In the genomic region with DNA sequence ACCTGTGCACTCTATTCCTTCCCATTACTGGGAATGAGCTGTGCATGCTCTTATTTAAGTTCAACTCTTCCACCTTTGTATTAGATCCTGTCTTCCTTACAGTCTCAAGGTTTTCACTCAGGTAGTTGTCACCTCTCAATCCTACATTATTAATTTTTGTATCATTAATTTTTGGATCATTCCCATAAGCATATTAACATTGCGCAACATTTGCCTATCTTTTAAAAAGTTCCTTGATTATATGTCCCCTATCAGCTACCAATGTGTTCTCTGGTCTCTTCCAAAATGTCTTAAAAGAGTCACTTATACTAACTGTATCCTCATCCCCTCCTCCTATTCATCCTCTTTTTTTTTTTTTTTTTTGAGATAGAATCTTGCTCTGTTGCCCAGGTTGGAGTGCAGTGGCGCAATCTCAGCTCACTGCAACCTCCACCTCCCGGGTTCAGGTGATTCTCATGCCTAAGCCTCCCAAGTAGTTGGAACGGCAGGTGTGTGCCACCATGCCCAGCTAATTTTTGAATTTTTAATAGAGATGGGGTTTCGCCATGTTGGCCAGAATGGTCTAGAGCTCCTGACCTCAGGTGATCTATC, we compare ENCODE assay signal across 17 cellular contexts. TPM values are rescaled to one million over a fixed set of nuclear protein-coding genes. Genes with fewer than 3 reads are reported as not detected.
DNase-seq lines count a peak whose midpoint lies in the region; ATAC-seq and TF ChIP-seq lines count a peak whose summit lies in the region.
"Had no signal": no experiment of that assay in that cellular context is flagged by ENCODE, and none has a peak within 500 bp of the region (broad histone marks: within the 10 kb centered on the region; RNA-seq: fewer than 3 reads in every experiment).

No MANE protein-coding gene starts in this region.

- H3K4me3 ChIP-seq in lower lobe of right lung (no peak overlapping the region), heart right ventricle (no peak overlapping the region)
- H3K4me3 ChIP-seq: GM23248, HAP-1, SJSA1 had no signal

- CTCF ChIA-PET in activated naive CD4-positive, alpha-beta T cell treated with anti-CD3 and anti-CD28 coated beads, Interleukin-2, amount 10 ng/mL, durations not matched to agents 7 days and 5 days (lab: Charles Lee): no interaction called here

- H3K27me3 Mint-ChIP-seq in activated naive CD4-positive, alpha-beta T cell treated with anti-CD3 and anti-CD28 coated beads, Interleukin-2, amount 10 ng/mL, durations not matched to agents 7 days and 5 days: peaks cover 6% of the 10 kb centered on the region

- no peak for ATAC-seq in lower lobe of right lung
- ATAC-seq in heart right ventricle: no peak

- H3K4me1 Mint-ChIP-seq in activated naive CD4-positive, alpha-beta T cell treated with anti-CD3 and anti-CD28 coated beads, Interleukin-2, amount 10 ng/mL, durations not matched to agents 7 days and 5 days: peaks cover 36% of the 10 kb centered on the region

- TF ChIP-seq CTCF in lower lobe of right lung (IDR thresholded peaks at IDR 0.05): no peak
- TF ChIP-seq CTCF in heart right ventricle (IDR thresholded peaks at IDR 0.05): no peak

- H3K9me3 ChIP-seq in KOPT-K1 (ENCODE audit: insufficient read depth, low read length, poor library complexity, severe bottlenecking) (peaks cover 25% of the 10 kb centered on the region), lower lobe of right lung (no peaks in the 10 kb centered on the region), heart right ventricle (no peaks in the 10 kb centered on the region)
- H3K9me3 ChIP-seq: HAP-1, SJSA1 had no signal

- no peaks in the 10 kb centered on the region for H3K27me3 ChIP-seq in lower lobe of right lung (ENCODE audit: low read depth)
- H3K27me3 ChIP-seq in heart right ventricle: no peaks in the 10 kb centered on the region
- H3K27me3 ChIP-seq: SJSA1 had no signal

- H3K36me3 ChIP-seq in KOPT-K1 (ENCODE audit: insufficient read depth, low read length) (no peaks in the 10 kb centered on the region), lower lobe of right lung (no peaks in the 10 kb centered on the region), heart right ventricle (no peaks in the 10 kb centered on the region)
- H3K36me3 ChIP-seq: HAP-1 had no signal

- intact Hi-C loops in lower lobe of right lung (cut with DNase I): no loop called here
- intact Hi-C loops in heart right ventricle (cut with DNase I): loop anchor here in 6 of 10 donors (5.0 kb wide), 5 partner anchors 32 to 123 kb away; a partner anchor contains a TSS

- H3K4me1 ChIP-seq in lower lobe of right lung (peaks cover 21% of the 10 kb centered on the region), heart right ventricle (peaks cover 3 to 41% (median 20%) of the 10 kb centered on the region in 9 donors)

- DNase-seq in activated naive CD4-positive, alpha-beta T cell treated with anti-CD3 and anti-CD28 coated beads, Interleukin-2, amount 10 ng/mL, durations not matched to agents 7 days and 5 days: no peak
- no peak for DNase-seq in activated naive CD4-positive, alpha-beta T cell treated with Interleukin-2 at 50 U/mL for 16 hours
- DNase-seq in lower lobe of right lung (no peak), heart right ventricle (no peak), globus pallidus (ENCODE audit: low spot score) (no peak), putamen (ENCODE audit: low spot score) (no peak)
- DNase-seq in activated CD8-positive, alpha-beta memory T cell treated with anti-CD3 and anti-CD28 coated beads, Interleukin-2, amount 50 U/mL, for 4 hours: no peak
- DNase-seq: CD4-positive, CD25-positive, alpha-beta regulatory T cell; DND-41; GM23248; NCI-H1694 treated with DMSO at 0.1 percent for 48 hours; NCI-H2081 treated with DMSO at 0.1 percent for 48 hours; NCI-H2171 treated with DMSO at 0.1 percent for 48 hours; NCI-H526 had no signal

- H3K27ac ChIP-seq in KOPT-K1 (ENCODE audit: low read depth, low read length, poor library complexity, severe bottlenecking) (peak overlapping the region; percentile 100), lower lobe of right lung (peak overlapping the region; percentile 98), heart right ventricle (peak overlapping the region in 1 of 10 donors; percentile 99)
- H3K27ac ChIP-seq: GM23248, SJSA1 had no signal

- peaks cover 30% of the 10 kb centered on the region for H3K36me3 Mint-ChIP-seq in activated naive CD4-positive, alpha-beta T cell treated with anti-CD3 and anti-CD28 coated beads, Interleukin-2, amount 10 ng/mL, durations not matched to agents 7 days and 5 days
- H3K36me3 Mint-ChIP-seq: CD4-positive, CD25-positive, alpha-beta regulatory T cell had no signal

- peaks cover 19% of the 10 kb centered on the region for H3K9me3 Mint-ChIP-seq in activated naive CD4-positive, alpha-beta T cell treated with anti-CD3 and anti-CD28 coated beads, Interleukin-2, amount 10 ng/mL, durations not matched to agents 7 days and 5 days

- H3K27ac Mint-ChIP-seq in activated naive CD4-positive, alpha-beta T cell treated with anti-CD3 and anti-CD28 coated beads, Interleukin-2, amount 10 ng/mL, durations not matched to agents 7 days and 5 days: peak overlapping the region; percentile 38

- WGBS in heart right ventricle, 2 donors: 87 to 97% methylated on average over 5 of the region's 5 CpGs

- H3K4me3 Mint-ChIP-seq in activated naive CD4-positive, alpha-beta T cell treated with anti-CD3 and anti-CD28 coated beads, Interleukin-2, amount 10 ng/mL, durations not matched to agents 7 days and 5 days: no peak overlapping the region

RNA-seq across cellular contexts. Expression of a gene that starts 2.1 kb away (rescaled TPM):
- total RNA-seq in lower lobe of right lung: 20.1 TPM
- 10 to 100 TPM in 9 of 10 donors, 1 to 10 TPM in 1; 8.3 to 16.2 (median 12.2) TPM for total RNA-seq in heart right ventricle
- 10 to 100 TPM in 1 of 2 donors, 1 to 10 TPM in 1; 4.9 to 22.9 TPM for polyA plus RNA-seq in heart right ventricle
